In the genomic region with DNA sequence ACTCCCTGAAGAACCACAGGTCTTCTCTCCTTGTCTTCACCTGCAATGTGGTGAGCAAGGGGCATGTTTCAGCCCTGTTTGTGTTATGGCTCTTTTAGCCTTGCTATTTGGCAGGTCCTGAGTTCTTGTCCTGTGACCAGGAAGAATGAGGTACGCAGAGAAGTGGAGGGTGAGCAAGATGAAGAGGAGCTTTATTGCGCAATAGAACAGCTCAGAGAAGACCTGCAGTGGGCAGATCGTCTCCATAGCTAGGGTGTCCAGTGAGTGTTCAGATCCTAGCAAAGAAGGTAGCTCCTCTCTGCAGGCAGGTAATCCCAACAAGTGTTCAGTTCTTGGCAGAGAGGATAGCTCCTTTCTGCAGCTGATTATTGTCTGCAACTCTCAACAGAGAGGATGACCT, we compare ENCODE assay signal across 28 cellular contexts.
"Had no signal": no experiment of that assay in that cellular context is flagged by ENCODE, and none has a peak within 500 bp of the region (broad histone marks: within the 10 kb centered on the region; RNA-seq: fewer than 3 reads in every experiment).

No MANE protein-coding gene starts in this region.

- ATAC-seq: effector memory CD8-positive, alpha-beta T cell; esophagus mucosa; gastrocnemius medialis; heart right ventricle; left cardiac atrium; left lung; left ventricle myocardium superior; lower lobe of right lung; mucosa of descending colon had no signal

- H3K27me3 Mint-ChIP-seq: dendritic cell treated with granulocyte-macrophage colony-stimulating factor and Interleukin-4, amounts not matched to agents 40 ng/mL and 50 ng/mL, for 4 days; effector memory CD8-positive, alpha-beta T cell; naive B cell had no signal

- H3K4me1 ChIP-seq: colonic mucosa, esophagus squamous epithelium, gastrocnemius medialis, heart right ventricle, left lung, lower lobe of right lung had no signal

- H3K36me3 Mint-ChIP-seq: naive B cell had no signal

- H3K9me3 Mint-ChIP-seq: effector memory CD8-positive, alpha-beta T cell had no signal

- DNase-seq: colonic mucosa; cortex of kidney; effector CD8-positive, alpha-beta T cell; effector memory CD8-positive, alpha-beta T cell; endodermal cell; erythroblast; esophagus squamous epithelium; foreskin fibroblast; foreskin melanocyte; gastrocnemius medialis; glutamatergic neuron; head of caudate nucleus; heart right ventricle; hippocampal formation; left cardiac atrium; left lung; left ventricle myocardium superior; lower lobe of right lung; mesenchymal stem cell; mucosa of descending colon; naive B cell had no signal

- H3K36me3 ChIP-seq: colonic mucosa, esophagus squamous epithelium, gastrocnemius medialis, heart right ventricle, left lung, lower lobe of right lung had no signal

- FAIRE-seq: endometrium, islet of Langerhans, keratinocyte had no signal

- H3K4me3 ChIP-seq: colonic mucosa, esophagus squamous epithelium, gastrocnemius medialis, heart right ventricle, left lung, lower lobe of right lung, mucosa of descending colon had no signal

- H3K27ac Mint-ChIP-seq: dendritic cell treated with granulocyte-macrophage colony-stimulating factor and Interleukin-4, amounts not matched to agents 40 ng/mL and 50 ng/mL, for 4 days; effector memory CD8-positive, alpha-beta T cell; endodermal cell; mesothelial cell of epicardium; naive B cell had no signal

- H3K27ac ChIP-seq: colonic mucosa, epithelial cell of prostate, esophagus squamous epithelium, gastrocnemius medialis, heart right ventricle, left lung, lower lobe of right lung had no signal

- H3K4me1 Mint-ChIP-seq: endodermal cell, mesothelial cell of epicardium, naive B cell had no signal

- H3K9me3 ChIP-seq: colonic mucosa, lower lobe of right lung had no signal

- H3K4me3 Mint-ChIP-seq: dendritic cell treated with granulocyte-macrophage colony-stimulating factor and Interleukin-4, amounts not matched to agents 40 ng/mL and 50 ng/mL, for 4 days; effector memory CD8-positive, alpha-beta T cell; endodermal cell; mesothelial cell of epicardium; naive B cell had no signal

- H3K27me3 ChIP-seq: colonic mucosa, esophagus squamous epithelium, gastrocnemius medialis, heart right ventricle, left lung had no signal
